In the genomic region with DNA sequence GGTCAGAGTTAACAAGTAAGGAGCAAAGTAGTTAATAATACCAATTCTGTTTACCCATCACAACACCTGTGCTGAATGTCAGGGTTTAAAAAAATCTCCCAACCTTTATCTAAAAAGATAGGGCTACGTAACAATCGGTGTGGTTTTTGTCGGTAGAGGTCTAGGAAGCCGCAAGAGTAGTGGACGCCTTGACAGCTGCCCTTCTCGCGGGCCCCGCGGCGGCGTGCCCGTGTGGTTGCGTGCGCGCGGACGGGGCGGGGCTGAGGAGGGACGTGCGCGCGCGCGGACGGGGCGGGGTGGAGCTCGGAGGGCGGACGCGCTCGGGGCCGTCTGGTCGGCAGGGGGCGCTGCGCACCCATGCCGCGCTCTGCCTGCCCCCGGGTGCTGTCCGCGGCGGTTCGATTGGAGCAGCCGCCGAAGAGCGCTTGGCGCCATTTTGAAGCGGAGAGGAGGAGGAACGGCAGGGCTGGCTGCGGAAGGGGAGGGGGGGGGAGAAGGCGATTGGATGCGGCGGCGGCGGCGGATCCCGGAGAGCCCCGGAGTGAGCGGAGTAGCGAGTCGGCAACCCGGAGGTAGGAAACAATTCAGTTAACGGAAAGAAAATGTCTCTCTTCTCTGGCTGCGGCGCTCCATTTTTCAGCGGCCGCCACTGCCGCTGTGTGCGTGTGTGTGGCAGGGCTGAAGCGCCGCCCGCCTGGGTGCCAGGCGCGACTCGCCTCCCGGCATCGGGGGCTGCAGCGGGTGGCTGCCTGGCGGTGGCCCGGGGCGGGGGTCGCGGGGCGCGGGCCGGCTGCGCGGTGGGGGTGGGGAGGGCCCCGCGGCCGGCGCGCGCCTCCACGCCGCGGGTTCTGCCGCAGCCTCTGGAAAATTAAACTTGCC, we compare ENCODE assay signal across 1 cellular context.
TF ChIP-seq lines count a peak whose summit lies in the region.

A gene with protein sequence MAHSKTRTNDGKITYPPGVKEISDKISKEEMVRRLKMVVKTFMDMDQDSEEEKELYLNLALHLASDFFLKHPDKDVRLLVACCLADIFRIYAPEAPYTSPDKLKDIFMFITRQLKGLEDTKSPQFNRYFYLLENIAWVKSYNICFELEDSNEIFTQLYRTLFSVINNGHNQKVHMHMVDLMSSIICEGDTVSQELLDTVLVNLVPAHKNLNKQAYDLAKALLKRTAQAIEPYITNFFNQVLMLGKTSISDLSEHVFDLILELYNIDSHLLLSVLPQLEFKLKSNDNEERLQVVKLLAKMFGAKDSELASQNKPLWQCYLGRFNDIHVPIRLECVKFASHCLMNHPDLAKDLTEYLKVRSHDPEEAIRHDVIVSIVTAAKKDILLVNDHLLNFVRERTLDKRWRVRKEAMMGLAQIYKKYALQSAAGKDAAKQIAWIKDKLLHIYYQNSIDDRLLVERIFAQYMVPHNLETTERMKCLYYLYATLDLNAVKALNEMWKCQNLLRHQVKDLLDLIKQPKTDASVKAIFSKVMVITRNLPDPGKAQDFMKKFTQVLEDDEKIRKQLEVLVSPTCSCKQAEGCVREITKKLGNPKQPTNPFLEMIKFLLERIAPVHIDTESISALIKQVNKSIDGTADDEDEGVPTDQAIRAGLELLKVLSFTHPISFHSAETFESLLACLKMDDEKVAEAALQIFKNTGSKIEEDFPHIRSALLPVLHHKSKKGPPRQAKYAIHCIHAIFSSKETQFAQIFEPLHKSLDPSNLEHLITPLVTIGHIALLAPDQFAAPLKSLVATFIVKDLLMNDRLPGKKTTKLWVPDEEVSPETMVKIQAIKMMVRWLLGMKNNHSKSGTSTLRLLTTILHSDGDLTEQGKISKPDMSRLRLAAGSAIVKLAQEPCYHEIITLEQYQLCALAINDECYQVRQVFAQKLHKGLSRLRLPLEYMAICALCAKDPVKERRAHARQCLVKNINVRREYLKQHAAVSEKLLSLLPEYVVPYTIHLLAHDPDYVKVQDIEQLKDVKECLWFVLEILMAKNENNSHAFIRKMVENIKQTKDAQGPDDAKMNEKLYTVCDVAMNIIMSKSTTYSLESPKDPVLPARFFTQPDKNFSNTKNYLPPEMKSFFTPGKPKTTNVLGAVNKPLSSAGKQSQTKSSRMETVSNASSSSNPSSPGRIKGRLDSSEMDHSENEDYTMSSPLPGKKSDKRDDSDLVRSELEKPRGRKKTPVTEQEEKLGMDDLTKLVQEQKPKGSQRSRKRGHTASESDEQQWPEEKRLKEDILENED (N-terminal part only) (plus strand): TSS at position 431 of the 879 bp plus-strand sequence. CDS start 62,321 bp downstream, outside the sequence.

TF ChIP-seq in HepG2, 621 proteins besides CTCF, POLR2A, EP300 and RAD21 (continues in another document):
- TF ChIP-seq, protein P1, sequence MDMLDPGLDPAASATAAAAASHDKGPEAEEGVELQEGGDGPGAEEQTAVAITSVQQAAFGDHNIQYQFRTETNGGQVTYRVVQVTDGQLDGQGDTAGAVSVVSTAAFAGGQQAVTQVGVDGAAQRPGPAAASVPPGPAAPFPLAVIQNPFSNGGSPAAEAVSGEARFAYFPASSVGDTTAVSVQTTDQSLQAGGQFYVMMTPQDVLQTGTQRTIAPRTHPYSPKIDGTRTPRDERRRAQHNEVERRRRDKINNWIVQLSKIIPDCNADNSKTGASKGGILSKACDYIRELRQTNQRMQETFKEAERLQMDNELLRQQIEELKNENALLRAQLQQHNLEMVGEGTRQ (IDR thresholded peaks at IDR 0.05; ENCODE audit: low read depth, low read length), result no peak
- TF ChIP-seq, protein P1 (CRISPR knock-in tag; IDR thresholded peaks at IDR 0.05; ENCODE audit: borderline replicate concordance), result no peak
- peak; percentile 49; the same call in 1 of the 2 replicates for TF ChIP-seq HDAC2 (CRISPR knock-in tag; IDR thresholded peaks at IDR 0.05)
- TF ChIP-seq, protein P2, sequence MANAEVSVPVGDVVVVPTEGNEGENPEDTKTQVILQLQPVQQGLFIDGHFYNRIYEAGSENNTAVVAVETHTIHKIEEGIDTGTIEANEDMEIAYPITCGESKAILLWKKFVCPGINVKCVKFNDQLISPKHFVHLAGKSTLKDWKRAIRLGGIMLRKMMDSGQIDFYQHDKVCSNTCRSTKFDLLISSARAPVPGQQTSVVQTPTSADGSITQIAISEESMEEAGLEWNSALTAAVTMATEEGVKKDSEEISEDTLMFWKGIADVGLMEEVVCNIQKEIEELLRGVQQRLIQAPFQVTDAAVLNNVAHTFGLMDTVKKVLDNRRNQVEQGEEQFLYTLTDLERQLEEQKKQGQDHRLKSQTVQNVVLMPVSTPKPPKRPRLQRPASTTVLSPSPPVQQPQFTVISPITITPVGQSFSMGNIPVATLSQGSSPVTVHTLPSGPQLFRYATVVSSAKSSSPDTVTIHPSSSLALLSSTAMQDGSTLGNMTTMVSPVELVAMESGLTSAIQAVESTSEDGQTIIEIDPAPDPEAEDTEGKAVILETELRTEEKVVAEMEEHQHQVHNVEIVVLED (CRISPR knock-in tag; IDR thresholded peaks at IDR 0.05; ENCODE audit: borderline replicate concordance), result peak; percentile 88
- TF ChIP-seq ZNF335 (CRISPR knock-in tag; IDR thresholded peaks at IDR 0.05), result no peak
- TF ChIP-seq NBN (conservative IDR thresholded peaks at IDR 0.05), result no peak
- peak; percentile 27; the same call in 1 of the 2 replicates for TF ChIP-seq PITX1 (CRISPR knock-in tag; IDR thresholded peaks at IDR 0.05)
- TF ChIP-seq ZMYM3 (CRISPR knock-in tag; IDR thresholded peaks at IDR 0.05), result peak; percentile 60; the same call in 1 of the 2 replicates
- no peak for TF ChIP-seq ESRRA (CRISPR knock-in tag; IDR thresholded peaks at IDR 0.05; ENCODE audit: low read depth)
- TF ChIP-seq, protein P3, sequence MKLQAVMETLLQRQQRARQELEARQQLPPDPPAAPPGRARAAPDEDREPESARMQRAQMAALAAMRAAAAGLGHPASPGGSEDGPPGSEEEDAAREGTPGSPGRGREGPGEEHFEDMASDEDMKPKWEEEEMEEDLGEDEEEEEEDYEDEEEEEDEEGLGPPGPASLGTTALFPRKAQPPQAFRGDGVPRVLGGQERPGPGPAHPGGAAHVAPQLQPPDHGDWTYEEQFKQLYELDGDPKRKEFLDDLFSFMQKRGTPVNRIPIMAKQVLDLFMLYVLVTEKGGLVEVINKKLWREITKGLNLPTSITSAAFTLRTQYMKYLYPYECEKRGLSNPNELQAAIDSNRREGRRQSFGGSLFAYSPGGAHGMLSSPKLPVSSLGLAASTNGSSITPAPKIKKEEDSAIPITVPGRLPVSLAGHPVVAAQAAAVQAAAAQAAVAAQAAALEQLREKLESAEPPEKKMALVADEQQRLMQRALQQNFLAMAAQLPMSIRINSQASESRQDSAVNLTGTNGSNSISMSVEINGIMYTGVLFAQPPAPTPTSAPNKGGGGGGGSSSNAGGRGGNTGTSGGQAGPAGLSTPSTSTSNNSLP (IDR thresholded peaks at IDR 0.05; ENCODE audit: low read depth, low read length), result no peak
- peak; percentile 22; the same call in 1 of the 2 replicates for TF ChIP-seq ZMAT3 (CRISPR knock-in tag; conservative IDR thresholded peaks at IDR 0.05)
- peak; percentile 50; the same call in 1 of the 2 replicates for TF ChIP-seq IRF2 (CRISPR knock-in tag; IDR thresholded peaks at IDR 0.05)
- TF ChIP-seq, protein P4, sequence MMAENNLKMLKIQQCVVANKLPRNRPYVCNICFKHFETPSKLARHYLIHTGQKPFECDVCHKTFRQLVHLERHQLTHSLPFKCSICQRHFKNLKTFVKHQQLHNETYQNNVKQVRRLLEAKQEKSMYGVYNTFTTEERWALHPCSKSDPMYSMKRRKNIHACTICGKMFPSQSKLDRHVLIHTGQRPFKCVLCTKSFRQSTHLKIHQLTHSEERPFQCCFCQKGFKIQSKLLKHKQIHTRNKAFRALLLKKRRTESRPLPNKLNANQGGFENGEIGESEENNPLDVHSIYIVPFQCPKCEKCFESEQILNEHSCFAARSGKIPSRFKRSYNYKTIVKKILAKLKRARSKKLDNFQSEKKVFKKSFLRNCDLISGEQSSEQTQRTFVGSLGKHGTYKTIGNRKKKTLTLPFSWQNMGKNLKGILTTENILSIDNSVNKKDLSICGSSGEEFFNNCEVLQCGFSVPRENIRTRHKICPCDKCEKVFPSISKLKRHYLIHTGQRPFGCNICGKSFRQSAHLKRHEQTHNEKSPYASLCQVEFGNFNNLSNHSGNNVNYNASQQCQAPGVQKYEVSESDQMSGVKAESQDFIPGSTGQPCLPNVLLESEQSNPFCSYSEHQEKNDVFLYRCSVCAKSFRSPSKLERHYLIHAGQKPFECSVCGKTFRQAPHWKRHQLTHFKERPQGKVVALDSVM (CRISPR knock-in tag; IDR thresholded peaks at IDR 0.05), result no peak
- no peak for TF ChIP-seq ZNF44 (CRISPR knock-in tag; IDR thresholded peaks at IDR 0.05)
- peak; percentile 89 for TF ChIP-seq SALL1 (CRISPR knock-in tag; IDR thresholded peaks at IDR 0.05)
- no peak for TF ChIP-seq KLF9 (CRISPR knock-in tag; IDR thresholded peaks at IDR 0.05; ENCODE audit: low read depth)
- TF ChIP-seq, protein P5, sequence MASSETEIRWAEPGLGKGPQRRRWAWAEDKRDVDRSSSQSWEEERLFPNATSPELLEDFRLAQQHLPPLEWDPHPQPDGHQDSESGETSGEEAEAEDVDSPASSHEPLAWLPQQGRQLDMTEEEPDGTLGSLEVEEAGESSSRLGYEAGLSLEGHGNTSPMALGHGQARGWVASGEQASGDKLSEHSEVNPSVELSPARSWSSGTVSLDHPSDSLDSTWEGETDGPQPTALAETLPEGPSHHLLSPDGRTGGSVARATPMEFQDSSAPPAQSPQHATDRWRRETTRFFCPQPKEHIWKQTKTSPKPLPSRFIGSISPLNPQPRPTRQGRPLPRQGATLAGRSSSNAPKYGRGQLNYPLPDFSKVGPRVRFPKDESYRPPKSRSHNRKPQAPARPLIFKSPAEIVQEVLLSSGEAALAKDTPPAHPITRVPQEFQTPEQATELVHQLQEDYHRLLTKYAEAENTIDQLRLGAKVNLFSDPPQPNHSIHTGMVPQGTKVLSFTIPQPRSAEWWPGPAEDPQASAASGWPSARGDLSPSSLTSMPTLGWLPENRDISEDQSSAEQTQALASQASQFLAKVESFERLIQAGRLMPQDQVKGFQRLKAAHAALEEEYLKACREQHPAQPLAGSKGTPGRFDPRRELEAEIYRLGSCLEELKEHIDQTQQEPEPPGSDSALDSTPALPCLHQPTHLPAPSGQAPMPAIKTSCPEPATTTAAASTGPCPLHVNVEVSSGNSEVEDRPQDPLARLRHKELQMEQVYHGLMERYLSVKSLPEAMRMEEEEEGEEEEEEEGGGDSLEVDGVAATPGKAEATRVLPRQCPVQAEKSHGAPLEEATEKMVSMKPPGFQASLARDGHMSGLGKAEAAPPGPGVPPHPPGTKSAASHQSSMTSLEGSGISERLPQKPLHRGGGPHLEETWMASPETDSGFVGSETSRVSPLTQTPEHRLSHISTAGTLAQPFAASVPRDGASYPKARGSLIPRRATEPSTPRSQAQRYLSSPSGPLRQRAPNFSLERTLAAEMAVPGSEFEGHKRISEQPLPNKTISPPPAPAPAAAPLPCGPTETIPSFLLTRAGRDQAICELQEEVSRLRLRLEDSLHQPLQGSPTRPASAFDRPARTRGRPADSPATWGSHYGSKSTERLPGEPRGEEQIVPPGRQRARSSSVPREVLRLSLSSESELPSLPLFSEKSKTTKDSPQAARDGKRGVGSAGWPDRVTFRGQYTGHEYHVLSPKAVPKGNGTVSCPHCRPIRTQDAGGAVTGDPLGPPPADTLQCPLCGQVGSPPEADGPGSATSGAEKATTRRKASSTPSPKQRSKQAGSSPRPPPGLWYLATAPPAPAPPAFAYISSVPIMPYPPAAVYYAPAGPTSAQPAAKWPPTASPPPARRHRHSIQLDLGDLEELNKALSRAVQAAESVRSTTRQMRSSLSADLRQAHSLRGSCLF (CRISPR knock-in tag; IDR thresholded peaks at IDR 0.05; ENCODE audit: borderline replicate concordance), result no peak
- TF ChIP-seq, protein P6, sequence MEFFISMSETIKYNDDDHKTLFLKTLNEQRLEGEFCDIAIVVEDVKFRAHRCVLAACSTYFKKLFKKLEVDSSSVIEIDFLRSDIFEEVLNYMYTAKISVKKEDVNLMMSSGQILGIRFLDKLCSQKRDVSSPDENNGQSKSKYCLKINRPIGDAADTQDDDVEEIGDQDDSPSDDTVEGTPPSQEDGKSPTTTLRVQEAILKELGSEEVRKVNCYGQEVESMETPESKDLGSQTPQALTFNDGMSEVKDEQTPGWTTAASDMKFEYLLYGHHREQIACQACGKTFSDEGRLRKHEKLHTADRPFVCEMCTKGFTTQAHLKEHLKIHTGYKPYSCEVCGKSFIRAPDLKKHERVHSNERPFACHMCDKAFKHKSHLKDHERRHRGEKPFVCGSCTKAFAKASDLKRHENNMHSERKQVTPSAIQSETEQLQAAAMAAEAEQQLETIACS (CRISPR knock-in tag; IDR thresholded peaks at IDR 0.05), result peak; percentile 99
- TF ChIP-seq, protein P7, sequence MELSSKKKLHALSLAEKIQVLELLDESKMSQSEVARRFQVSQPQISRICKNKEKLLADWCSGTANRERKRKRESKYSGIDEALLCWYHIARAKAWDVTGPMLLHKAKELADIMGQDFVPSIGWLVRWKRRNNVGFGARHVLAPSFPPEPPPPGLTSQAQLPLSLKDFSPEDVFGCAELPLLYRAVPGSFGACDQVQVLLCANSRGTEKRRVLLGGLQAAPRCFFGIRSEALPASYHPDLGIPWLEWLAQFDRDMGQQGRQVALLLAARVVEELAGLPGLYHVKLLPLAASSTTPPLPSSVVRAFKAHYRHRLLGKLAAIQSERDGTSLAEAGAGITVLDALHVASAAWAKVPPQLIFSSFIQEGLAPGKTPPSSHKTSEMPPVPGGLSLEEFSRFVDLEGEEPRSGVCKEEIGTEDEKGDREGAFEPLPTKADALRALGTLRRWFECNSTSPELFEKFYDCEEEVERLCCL (CRISPR knock-in tag; IDR thresholded peaks at IDR 0.05; ENCODE audit: borderline replicate concordance), result no peak
